ENCODE assay signal across 15 cellular contexts in the genomic region with DNA sequence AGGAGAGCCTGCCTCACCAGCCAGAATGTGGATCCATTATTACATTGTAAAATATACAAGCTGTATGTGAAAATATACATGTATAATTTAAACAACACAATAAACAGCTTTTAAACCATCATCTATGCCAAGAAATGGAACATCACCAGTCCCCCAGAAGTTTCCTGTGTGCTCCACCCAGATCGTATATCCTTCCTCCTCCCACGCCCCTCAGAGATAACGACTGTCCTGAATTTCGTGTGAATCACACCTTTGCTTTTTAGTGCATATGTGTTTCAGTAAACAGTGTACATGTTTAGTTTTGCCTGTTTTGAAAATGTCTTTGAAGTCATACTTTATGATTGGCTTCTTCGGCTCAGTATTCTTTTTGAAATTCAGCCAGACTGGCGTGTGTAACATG.
DNase-seq lines count a peak whose midpoint lies in the region; ATAC-seq, FAIRE-seq and TF ChIP-seq lines count a peak whose summit lies in the region.
"Had no signal": no experiment of that assay in that cellular context is flagged by ENCODE, and none has a peak within 500 bp of the region (broad histone marks: within the 10 kb centered on the region; RNA-seq: fewer than 3 reads in every experiment).

No MANE protein-coding gene starts in this region.

- dilution Hi-C loops in endothelial cell of umbilical vein (cut with MboI; ENCODE audit: extremely low pct_ligation_motif_present, low sequenced_read_pairs), result no loop called here

- H3K4me3 ChIP-seq in GM23248 (no peak overlapping the region), endothelial cell of umbilical vein (replicated peaks in 1 of 3; ENCODE audit: insufficient read depth in 1 of 3, low read depth in 1 of 3, low read length in 3 of 3) (no peak overlapping the region), colonic mucosa (no peak overlapping the region)

- in situ Hi-C loops in GM23248 (cut with MboI), result no loop called here

- WGBS in GM23248 (ENCODE audit: low coverage in 1 of 2, low lambda C conversion rate in 2 of 2, missing lambda C conversion rate in 2 of 2), 2 experiments, result 53 to 54% methylated on average over 6 of the region's 6 CpGs

- H3K4me3 Mint-ChIP-seq in nephron progenitor cell, result no peak overlapping the region

- H3K9ac ChIP-seq in GM23248, result no peak overlapping the region
- no peak overlapping the region for H3K9ac ChIP-seq in endothelial cell of umbilical vein (replicated peaks; ENCODE audit: extremely low read depth, insufficient read depth, low read length)
- H3K9ac ChIP-seq in colonic mucosa (ENCODE audit: low read depth in 2 of 2, low read length in 2 of 2), result no peak overlapping the region
- H3K9ac ChIP-seq: SK-N-SH had no signal

- CTCF ChIA-PET in RWPE1 (lab: Yijun Ruan, JAX), result no interaction called here
- CTCF ChIA-PET in endothelial cell of umbilical vein (lab: Charles Lee), result interaction anchor here (1.9 kb wide), 1 partner anchor 62 kb away, joined by 14 read pairs; no protein-coding TSS in a partner anchor

- H3K79me2 ChIP-seq in GM23248 (ENCODE audit: insufficient read depth) (no peaks in the 10 kb centered on the region), endothelial cell of umbilical vein (ENCODE audit: control insufficient read depth, insufficient read depth, low read length) (no peaks in the 10 kb centered on the region)

- H3K4me2 ChIP-seq in GM23248 (ENCODE audit: unreplicated experiment) (no peak overlapping the region), endothelial cell of umbilical vein (ENCODE audit: insufficient read depth, low read length) (no peak overlapping the region)
- H3K4me2 ChIP-seq: SK-N-SH had no signal

- H3K27ac ChIP-seq in GM23248, result no peak overlapping the region
- peak overlapping the region; percentile 65; the same call in 1 of the 2 replicates for H3K27ac ChIP-seq in RWPE1
- no peak overlapping the region for H3K27ac ChIP-seq in endothelial cell of umbilical vein (ENCODE audit: insufficient read depth, low read depth, low read length)
- no peak overlapping the region for H3K27ac ChIP-seq in colonic mucosa

- peaks cover 28% of the 10 kb centered on the region for H3K4me1 Mint-ChIP-seq in nephron progenitor cell

- peaks cover 3% of the 10 kb centered on the region for H3K27me3 Mint-ChIP-seq in nephron progenitor cell (ENCODE audit: low read depth, poor library complexity)

- BruUV-seq in endothelial cell of umbilical vein (replicated peaks; lab: Mats Ljungman, UMichigan), result no TSS peak

- TF ChIP-seq POLR2A in endothelial cell of umbilical vein (IDR thresholded peaks at IDR 0.05; ENCODE audit: low read depth, low read length), result no peak

- H3K9me2 ChIP-seq in GM23248 (ENCODE audit: insufficient read depth), result no peaks in the 10 kb centered on the region
- H3K9me2 ChIP-seq: SK-N-SH had no signal

- H3K9me3 Mint-ChIP-seq in nephron progenitor cell, result no peaks in the 10 kb centered on the region

- H3K36me3 Mint-ChIP-seq in nephron progenitor cell (ENCODE audit: low read depth), result no peaks in the 10 kb centered on the region

- intact Hi-C loops in endothelial cell of umbilical vein (cut with micrococcal nuclease), result no loop called here
- intact Hi-C loops in colonic mucosa (cut with DNase I), result no loop called here

- H4K20me1 ChIP-seq in GM23248 (ENCODE audit: insufficient read depth) (no peaks in the 10 kb centered on the region), endothelial cell of umbilical vein (replicated peaks; ENCODE audit: control insufficient read depth, extremely low read depth, insufficient read depth, low read length) (no peaks in the 10 kb centered on the region)

- H3K9me3 ChIP-seq in GM23248 (ENCODE audit: low read depth) (no peaks in the 10 kb centered on the region), endothelial cell of umbilical vein (replicated peaks; ENCODE audit: control insufficient read depth, insufficient read depth, low read length) (no peaks in the 10 kb centered on the region), colonic mucosa (no peaks in the 10 kb centered on the region)
- H3K9me3 ChIP-seq: SK-N-SH had no signal

- FAIRE-seq in endothelial cell of umbilical vein (lab: Jason Lieb, UNC), result no peak

- H3K4me1 ChIP-seq in GM23248 (ENCODE audit: insufficient read depth) (no peaks in the 10 kb centered on the region), endothelial cell of umbilical vein (ENCODE audit: control insufficient read depth, extremely low read depth, insufficient read depth, low read length) (peaks cover 20% of the 10 kb centered on the region), colonic mucosa (no peaks in the 10 kb centered on the region)

- H3K9me1 ChIP-seq in endothelial cell of umbilical vein (replicated peaks; ENCODE audit: control insufficient read depth, extremely low read depth, insufficient read depth, low read length), result no peaks in the 10 kb centered on the region

- no peaks in the 10 kb centered on the region for H3K36me3 ChIP-seq in GM23248 (ENCODE audit: low read depth)
- H3K36me3 ChIP-seq in endothelial cell of umbilical vein (ENCODE audit: control insufficient read depth in 2 of 2, extremely low read depth in 1 of 2, insufficient read depth in 2 of 2, low read length in 2 of 2), result no peaks in the 10 kb centered on the region
- H3K36me3 ChIP-seq in colonic mucosa, result no peaks in the 10 kb centered on the region

- H2AFZ ChIP-seq in GM23248 (no peak overlapping the region), endothelial cell of umbilical vein (ENCODE audit: low read depth, low read length) (no peak overlapping the region)

- POLR2A ChIA-PET in RWPE1 (lab: Yijun Ruan, JAX; ENCODE audit: low non-redundant PET), result no interaction called here
- POLR2A ChIA-PET in endothelial cell of umbilical vein (lab: Charles Lee), result no interaction called here

- H3K27ac Mint-ChIP-seq in nephron progenitor cell, result peak overlapping the region; percentile 4

- no peaks in the 10 kb centered on the region for H3K27me3 ChIP-seq in GM23248 (replicated peaks; ENCODE audit: insufficient read depth)
- H3K27me3 ChIP-seq in endothelial cell of umbilical vein (ENCODE audit: control insufficient read depth in 2 of 2, insufficient read depth in 2 of 2, low read length in 2 of 2), result no peaks in the 10 kb centered on the region
- H3K27me3 ChIP-seq in colonic mucosa, result no peaks in the 10 kb centered on the region

- DNase-seq in GM23248 (peak; percentile 6), RWPE1 (ENCODE audit: low spot score) (no peak), endothelial cell of umbilical vein (ENCODE audit: low read depth, low spot score) (no peak), nephron progenitor cell (no peak), colonic mucosa (no peak), NCI-H1105 treated with DMSO at 0.1 percent for 48 hours (lab: John Stamatoyannopoulos, UW) (no peak)
- DNase-seq: ACHN, AML-193, COR-L47, H7, NCI-H187, NCI-H345, SK-N-SH had no signal

- no peaks in the 10 kb centered on the region for H3F3A ChIP-seq in GM23248 (ENCODE audit: insufficient read depth)

- TF ChIP-seq CTCF in RWPE1 (conservative IDR thresholded peaks at IDR 0.05; ENCODE audit: low read depth), result no peak
- no peak for TF ChIP-seq CTCF in endothelial cell of umbilical vein (IDR thresholded peaks at IDR 0.05; ENCODE audit: extremely low read depth in 1 of 2, insufficient read depth in 1 of 2, low read depth in 1 of 2, low read length in 2 of 2)
- TF ChIP-seq CTCF in nephron progenitor cell (IDR thresholded peaks at IDR 0.05), result no peak
- no peak for TF ChIP-seq CTCF in colonic mucosa (IDR thresholded peaks at IDR 0.05)

- no peak for ATAC-seq in HG03025 (IDR thresholded peaks at IDR 0.05; ENCODE audit: low FRiP score, unreplicated experiment)
- ATAC-seq: Right ventricle myocardium inferior had no signal

TF ChIP-seq in endothelial cell of umbilical vein, 7 proteins besides CTCF, POLR2A, EP300 and RAD21:
- no peak for TF ChIP-seq JUN (IDR thresholded peaks at IDR 0.05; ENCODE audit: borderline replicate concordance, insufficient read depth, insufficient read length, low read depth)
- TF ChIP-seq, protein P1, sequence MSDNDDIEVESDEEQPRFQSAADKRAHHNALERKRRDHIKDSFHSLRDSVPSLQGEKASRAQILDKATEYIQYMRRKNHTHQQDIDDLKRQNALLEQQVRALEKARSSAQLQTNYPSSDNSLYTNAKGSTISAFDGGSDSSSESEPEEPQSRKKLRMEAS (IDR thresholded peaks at IDR 0.05; ENCODE audit: insufficient read depth, insufficient read length), result no peak
- no peak for TF ChIP-seq POLR2AphosphoS5 (IDR thresholded peaks at IDR 0.05; ENCODE audit: insufficient read depth, low read depth, low read length)
- TF ChIP-seq GATA2 (IDR thresholded peaks at IDR 0.05; ENCODE audit: insufficient read depth, insufficient read length, low read depth, low read length), result no peak
- TF ChIP-seq MYC (IDR thresholded peaks at IDR 0.05; ENCODE audit: low read depth, low read length), result no peak
- no peak for TF ChIP-seq EZH2 (IDR thresholded peaks at IDR 0.05; ENCODE audit: borderline replicate concordance, low read depth, low read length, severe bottlenecking)
- TF ChIP-seq FOS (IDR thresholded peaks at IDR 0.05; ENCODE audit: borderline replicate concordance, insufficient read depth, low read length), result peak; percentile 13
